ENCODE assay signal across 30 cellular contexts in genomic region chr7:155259791-155260497, GRCh38.
"Had no signal": no experiment of that assay in that cellular context is flagged by ENCODE, and none has a peak within 500 bp of the region (broad histone marks: within the 10 kb centered on the region; RNA-seq: fewer than 3 reads in every experiment).

No MANE protein-coding gene starts in this region.

- H3K4me3 Mint-ChIP-seq: activated CD4-positive, alpha-beta T cell treated with anti-CD3 and anti-CD28 coated beads, Interleukin-2, amount 10 ng/mL, durations not matched to agents 24 days and 14 days; activated CD8-positive, alpha-beta memory T cell treated with anti-CD3 and anti-CD28 coated beads, Interleukin-2, amount 10 ng/mL, durations not matched to agents 7 days and 5 days; activated naive CD8-positive, alpha-beta T cell treated with anti-CD3 and anti-CD28 coated beads, Interleukin-2, amount 50 U/mL, for 24 hours; activated T-cell treated with anti-CD3 and anti-CD28 coated beads, Interleukin-2, amount 50 U/mL, for 24 hours; activated T-helper 1 cell treated with anti-CD3 and anti-CD28 coated beads, Interleukin-12 subunit alpha, Interleukin-12 subunit beta, Interleukin-2, Interleukin-4 antibody, amounts not matched to agents 30 ng/mL and 10 ng/mL and 1 ng/mL, durations not matched to agents 14 hours and 24 hours and 36 hours; WTC11 had no signal

- H3K4me1 ChIP-seq: SJCRH30 had no signal

- H3K9me3 Mint-ChIP-seq: activated CD4-positive, alpha-beta T cell treated with anti-CD3 and anti-CD28 coated beads, Interleukin-2, amount 10 ng/mL, durations not matched to agents 24 days and 14 days; activated naive CD4-positive, alpha-beta T cell treated with anti-CD3 and anti-CD28 coated beads, Interleukin-2, amount 50 U/mL, for 72 hours; activated naive CD8-positive, alpha-beta T cell treated with anti-CD3 and anti-CD28 coated beads, Interleukin-2, amount 50 U/mL, for 24 hours; activated T-cell treated with anti-CD3 and anti-CD28 coated beads, Interleukin-2, amount 50 U/mL, for 24 hours; activated T-helper 1 cell treated with anti-CD3 and anti-CD28 coated beads, Interleukin-12 subunit alpha, Interleukin-12 subunit beta, Interleukin-2, Interleukin-4 antibody, amounts not matched to agents 30 ng/mL and 10 ng/mL and 1 ng/mL, durations not matched to agents 14 hours and 24 hours and 36 hours; WTC11 had no signal

- H3K36me3 ChIP-seq: ascending aorta, SJCRH30 had no signal

- H3K4me1 Mint-ChIP-seq: activated CD8-positive, alpha-beta memory T cell treated with anti-CD3 and anti-CD28 coated beads, Interleukin-2, amount 10 ng/mL, durations not matched to agents 7 days and 5 days had no signal

- H3K27ac Mint-ChIP-seq: activated CD4-positive, alpha-beta T cell treated with anti-CD3 and anti-CD28 coated beads, Interleukin-2, amount 10 ng/mL, durations not matched to agents 24 days and 14 days; activated CD8-positive, alpha-beta memory T cell treated with anti-CD3 and anti-CD28 coated beads, Interleukin-2, amount 10 ng/mL, durations not matched to agents 7 days and 5 days; activated naive CD4-positive, alpha-beta T cell treated with anti-CD3 and anti-CD28 coated beads, Interleukin-2, amount 50 U/mL, for 72 hours; activated naive CD8-positive, alpha-beta T cell treated with anti-CD3 and anti-CD28 coated beads, Interleukin-2, amount 50 U/mL, for 24 hours; activated T-cell treated with anti-CD3 and anti-CD28 coated beads, Interleukin-2, amount 50 U/mL, for 24 hours; activated T-helper 1 cell treated with anti-CD3 and anti-CD28 coated beads, Interleukin-12 subunit alpha, Interleukin-12 subunit beta, Interleukin-2, Interleukin-4 antibody, amounts not matched to agents 30 ng/mL and 10 ng/mL and 1 ng/mL, durations not matched to agents 14 hours and 24 hours and 36 hours; WTC11 had no signal

- H3K4me3 ChIP-seq: ascending aorta, body of pancreas, SJCRH30 had no signal

- H3K27me3 ChIP-seq: ascending aorta, body of pancreas, SJCRH30 had no signal

- H3K9me3 ChIP-seq: ascending aorta, body of pancreas, SJCRH30, SK-N-SH had no signal

- H3K27me3 Mint-ChIP-seq: activated naive CD8-positive, alpha-beta T cell treated with anti-CD3 and anti-CD28 coated beads, Interleukin-2, amount 50 U/mL, for 24 hours had no signal

- H3K27ac ChIP-seq: ascending aorta, body of pancreas, SJCRH30 had no signal

- H3K36me3 Mint-ChIP-seq: activated CD8-positive, alpha-beta memory T cell treated with anti-CD3 and anti-CD28 coated beads, Interleukin-2, amount 10 ng/mL, durations not matched to agents 7 days and 5 days; activated naive CD4-positive, alpha-beta T cell treated with anti-CD3 and anti-CD28 coated beads, Interleukin-2, amount 50 U/mL, for 72 hours; WTC11 had no signal

- DNase-seq: activated CD4-positive, alpha-beta T cell treated with anti-CD3 and anti-CD28 coated beads for 1 hour; activated CD4-positive, alpha-beta T cell treated with anti-CD3 and anti-CD28 coated beads, Interleukin-2, amount 10 ng/mL, durations not matched to agents 24 days and 14 days; activated CD4-positive, alpha-beta T cell treated with anti-CD3 and anti-CD28 coated beads, Interleukin-2, amount 50 U/mL, for 48 hours; activated CD8-positive, alpha-beta memory T cell treated with anti-CD3 and anti-CD28 coated beads, Interleukin-2, amount 10 ng/mL, durations not matched to agents 7 days and 5 days; activated effector memory CD4-positive, alpha-beta T cell treated with Interleukin-2 at 50 U/mL for 16 hours; activated naive CD4-positive, alpha-beta T cell; activated naive CD8-positive, alpha-beta T cell treated with anti-CD3 and anti-CD28 coated beads, Interleukin-2, amount 50 U/mL, for 24 hours; activated T-cell treated with anti-CD3 and anti-CD28 coated beads, Interleukin-2, amount 50 U/mL, for 24 hours; amniotic stem cell; body of pancreas; central memory CD4-positive, alpha-beta T cell; IMR-90; KG1; NCI-H1092; NCI-H1436; NCI-H1694 treated with DMSO at 0.1 percent for 48 hours; NCI-H2171; NCI-H2227 treated with DMSO at 0.1 percent for 48 hours; NCI-H446 treated with DMSO at 0.1 percent for 48 hours; NCI-H774; NK-92 treated with Interleukin-12 subunit alpha and Interleukin-12 subunit beta, amount 100 ng/mL, for 24 hours; OCI-M1; RPMI8226; SJCRH30; SK-N-SH; T-helper 1 cell had no signal
